ENCODE assay signal across 29 cellular contexts in genomic region chr6:45640811-45641210, GRCh38.
"Had no signal": no experiment of that assay in that cellular context is flagged by ENCODE, and none has a peak within 500 bp of the region (broad histone marks: within the 10 kb centered on the region; RNA-seq: fewer than 3 reads in every experiment).

No MANE protein-coding gene starts in this region.

- H3K27ac Mint-ChIP-seq: memory B cell; mesothelial cell of epicardium; natural killer cell treated with Interleukin-12 subunit alpha and Interleukin-12 subunit beta and Interleukin-15 and Interleukin-18, amount 100 ng/mL, for 72 hours; neural progenitor cell; stimulated activated memory B cell treated with anti-CD40 and anti-IgM and Interleukin-4, amounts not matched to agents 10 μg/mL and 1 μg/mL and 100 μg/mL, for 72 hours had no signal

- H3K9me3 Mint-ChIP-seq: memory B cell; mesothelial cell of epicardium; natural killer cell treated with Interleukin-12 subunit alpha and Interleukin-12 subunit beta and Interleukin-15 and Interleukin-18, amount 100 ng/mL, for 72 hours; neural progenitor cell; stimulated activated memory B cell treated with anti-CD40 and anti-IgM and Interleukin-4, amounts not matched to agents 10 μg/mL and 1 μg/mL and 100 μg/mL, for 72 hours had no signal

- H3K4me3 ChIP-seq: coronary artery, esophagus muscularis mucosa, lung, mucosa of descending colon, neural progenitor cell, ovary, psoas muscle, sigmoid colon, testis, tibial artery, upper lobe of left lung had no signal

- DNase-seq: dermis blood vessel endothelial cell; effector memory CD4-positive, alpha-beta T cell; glutamatergic neuron; kidney; mucosa of descending colon; naive B cell; nucleus accumbens; ovary; psoas muscle; right cardiac atrium; sigmoid colon; stimulated activated CD4-positive, alpha-beta T cell treated with anti-CD3 and anti-CD28 coated beads, Interleukin-2, amount 100 ng/mL, for 24 hours; stimulated activated CD4-positive, alpha-beta T cell treated with anti-CD3 and anti-CD28 coated beads, Interleukin-4, amount 100 ng/mL, for 24 hours; stimulated activated naive CD8-positive, alpha-beta T cell treated with anti-CD3 and anti-CD28 coated beads, Interleukin-15, Interleukin-2, amounts not matched to agents 100 U/mL and 50 U/mL, for 24 hours; substantia nigra; testis; tibial artery had no signal

- H3K27ac ChIP-seq: coronary artery, esophagus muscularis mucosa, foreskin keratinocyte, neural progenitor cell, ovary, psoas muscle, testis, tibial artery, upper lobe of left lung had no signal

- H3K36me3 ChIP-seq: esophagus muscularis mucosa, neural progenitor cell, ovary, sigmoid colon, tibial artery, upper lobe of left lung had no signal

- H3K4me2 ChIP-seq: neural progenitor cell had no signal

- H3K9me3 ChIP-seq: esophagus muscularis mucosa, mucosa of descending colon, ovary, psoas muscle, sigmoid colon, testis, tibial artery, upper lobe of left lung had no signal

- H3K4me1 Mint-ChIP-seq: neural progenitor cell had no signal

- H3K4me3 Mint-ChIP-seq: memory B cell; mesothelial cell of epicardium; naive B cell; natural killer cell treated with Interleukin-12 subunit alpha and Interleukin-12 subunit beta and Interleukin-15 and Interleukin-18, amount 100 ng/mL, for 72 hours; neural progenitor cell; stimulated activated memory B cell treated with anti-CD40 and anti-IgM and Interleukin-4, amounts not matched to agents 10 μg/mL and 1 μg/mL and 100 μg/mL, for 72 hours had no signal

- ATAC-seq: left lobe of liver; mucosa of descending colon; natural killer cell treated with Interleukin-12 subunit alpha and Interleukin-12 subunit beta and Interleukin-15 and Interleukin-18, amount 100 ng/mL, for 72 hours; psoas muscle; right cardiac atrium; stimulated activated memory B cell treated with anti-CD40 and anti-IgM and Interleukin-4, amounts not matched to agents 10 μg/mL and 1 μg/mL and 100 μg/mL, for 72 hours; stimulated activated naive CD8-positive, alpha-beta T cell treated with anti-CD3 and anti-CD28 coated beads, Interleukin-15, Interleukin-2, amounts not matched to agents 100 U/mL and 50 U/mL, for 24 hours had no signal

- FAIRE-seq: endothelial cell of umbilical vein, kidney had no signal

- H3K27me3 Mint-ChIP-seq: stimulated activated memory B cell treated with anti-CD40 and anti-IgM and Interleukin-4, amounts not matched to agents 10 μg/mL and 1 μg/mL and 100 μg/mL, for 72 hours had no signal

- H3K9ac ChIP-seq: neural progenitor cell had no signal

- H3K4me1 ChIP-seq: esophagus muscularis mucosa, neural progenitor cell, psoas muscle, testis, tibial artery, upper lobe of left lung had no signal

- H3K36me3 Mint-ChIP-seq: memory B cell; mesothelial cell of epicardium; naive B cell; natural killer cell treated with Interleukin-12 subunit alpha and Interleukin-12 subunit beta and Interleukin-15 and Interleukin-18, amount 100 ng/mL, for 72 hours; neural progenitor cell; stimulated activated memory B cell treated with anti-CD40 and anti-IgM and Interleukin-4, amounts not matched to agents 10 μg/mL and 1 μg/mL and 100 μg/mL, for 72 hours had no signal

- H3K27me3 ChIP-seq: neural progenitor cell, ovary, sigmoid colon, testis, upper lobe of left lung had no signal
